35 cellular contexts compared by ENCODE assay signal in genomic region chr7:52616552-52616951, GRCh38.
"Had no signal": no experiment of that assay in that cellular context is flagged by ENCODE, and none has a peak within 500 bp of the region (broad histone marks: within the 10 kb centered on the region; RNA-seq: fewer than 3 reads in every experiment).

No MANE protein-coding gene starts in this region.

- H3K36me3 ChIP-seq: MG63 had no signal

- DNase-seq: Karpas-422, Kasumi-1, MG63, MM.1S, MV-4-11, NCI-H1048, NCI-H1092, NCI-H1092 treated with DMSO at 0.1 percent for 48 hours, NCI-H1105, NCI-H1105 treated with DMSO at 0.1 percent for 48 hours, NCI-H1417, NCI-H1417 treated with DMSO at 0.1 percent for 48 hours, NCI-H1436, NCI-H1436 treated with DMSO at 0.1 percent for 48 hours, NCI-H146, NCI-H1694, NCI-H1694 treated with DMSO at 0.1 percent for 48 hours, NCI-H187, NCI-H187 treated with DMSO at 0.1 percent for 48 hours, NCI-H1930, NCI-H2029, NCI-H2029 treated with DMSO at 0.1 percent for 48 hours, NCI-H2081, NCI-H2081 treated with DMSO at 0.1 percent for 48 hours, NCI-H2107, NCI-H2171, NCI-H2171 treated with DMSO at 0.1 percent for 48 hours, NCI-H2227 treated with DMSO at 0.1 percent for 48 hours, NCI-H226, NCI-H345, NCI-H446, NCI-H446 treated with DMSO at 0.1 percent for 48 hours, NCI-H510A, NCI-H510A treated with DMSO at 0.1 percent for 48 hours had no signal

- H3K4me3 ChIP-seq: MG63 had no signal

- H3K9me3 ChIP-seq: MG63 had no signal

- H3K4me2 ChIP-seq: KMS-11 had no signal

- H3K27ac ChIP-seq: KMS-11 had no signal

- H3K9ac ChIP-seq: KMS-11 had no signal

- H3K27me3 ChIP-seq: MG63 had no signal
